In genomic region chr1:173601588-173601987, GRCh38 we compare ENCODE assay signal across 21 cellular contexts. TPM values are rescaled to one million over a fixed set of nuclear protein-coding genes. Genes with fewer than 3 reads are reported as not detected.
DNase-seq lines count a peak whose midpoint lies in the region; ATAC-seq, FAIRE-seq and TF ChIP-seq lines count a peak whose summit lies in the region.
"Had no signal": no experiment of that assay in that cellular context is flagged by ENCODE, and none has a peak within 500 bp of the region (broad histone marks: within the 10 kb centered on the region; RNA-seq: fewer than 3 reads in every experiment).

No MANE protein-coding gene starts in this region.

- no TSS peak for BruUV-seq in K562 (replicated peaks; lab: Mats Ljungman, UMichigan)

- no peak for TF ChIP-seq CTCF in K562 (IDR thresholded peaks at IDR 0.05 in 2 of 3, conservative IDR thresholded peaks at IDR 0.05 in 1 of 3; ENCODE audit: insufficient read depth in 2 of 3, low read depth in 1 of 3, low read length in 3 of 3)
- TF ChIP-seq CTCF in adrenal gland (IDR thresholded peaks at IDR 0.05), result no peak

- no peak overlapping the region for H3K4me3 ChIP-seq in K562
- H3K4me3 ChIP-seq in adrenal gland, result no peak overlapping the region
- H3K4me3 ChIP-seq: stomach had no signal

- intact Hi-C loops in K562 (cut with micrococcal nuclease), result no loop called here
- intact Hi-C loops in adrenal gland (cut with DNase I), result no loop called here

- peak overlapping the region; percentile 41; the same call in 1 of the 2 replicates for H2AFZ ChIP-seq in K562 (ENCODE audit: low read depth, low read length)

- WGBS in K562 (ENCODE audit: insufficient coverage, low coverage, missing lambda C conversion rate), result 28% methylated on average over 2 of the region's 2 CpGs
- WGBS in adrenal gland, 4 donors, result 85 to 97% (median 92%) methylated on average over 2 of the region's 2 CpGs

- H3K9me1 ChIP-seq in K562 (ENCODE audit: control insufficient read depth, insufficient read depth, low read length), result no peaks in the 10 kb centered on the region

- H3K27ac ChIP-seq in K562 (ENCODE audit: extremely low read depth, low read depth, low read length) (no peak overlapping the region), adrenal gland (no peak overlapping the region)
- H3K27ac ChIP-seq: HL-60, stomach had no signal

- no peak overlapping the region for H3K4me2 ChIP-seq in K562 (ENCODE audit: insufficient read depth, low read length)

- H3K9me3 ChIP-seq in K562 (replicated peaks; ENCODE audit: control insufficient read depth, insufficient read depth, low read depth, low read length), result no peaks in the 10 kb centered on the region
- H3K9me3 ChIP-seq in adrenal gland (replicated peaks in 1 of 3), result no peaks in the 10 kb centered on the region
- H3K9me3 ChIP-seq: BE2C had no signal

- in situ Hi-C loops in K562 (cut with MboI), result no loop called here

- CTCF ChIA-PET in K562 (lab: Yijun Ruan, JAX; ENCODE audit: low intra/inter-chr PET ratio), result no interaction called here

- no peaks in the 10 kb centered on the region for H4K20me1 ChIP-seq in K562 (replicated peaks; ENCODE audit: control insufficient read depth, insufficient read depth, low read length)

- TF ChIP-seq EP300 in K562 (IDR thresholded peaks at IDR 0.05; ENCODE audit: low read length), result no peak

- no peaks in the 10 kb centered on the region for H3K36me3 ChIP-seq in K562 (ENCODE audit: control insufficient read depth, insufficient read depth, low read length)
- no peaks in the 10 kb centered on the region for H3K36me3 ChIP-seq in adrenal gland (replicated peaks in 1 of 2)
- H3K36me3 ChIP-seq: BE2C, stomach had no signal

- DNase-seq in GM12891 (ENCODE audit: insufficient read length, low spot score), result no peak
- DNase-seq in K562 (ENCODE audit: extremely low read depth in 1 of 4, low spot score in 3 of 4), result no peak
- no peak for DNase-seq in cortex of kidney (lab: John Stamatoyannopoulos, UW)
- DNase-seq in NCI-H1417 (lab: John Stamatoyannopoulos, UW), result no peak
- no peak for DNase-seq in islet precursor cell
- DNase-seq in adrenal gland, result no peak
- DNase-seq: activated T-cell treated with anti-CD3 and anti-CD28 coated beads, Interleukin-2, amount 50 U/mL, for 4 hours; BE2C; DND-41; effector memory CD4-positive, alpha-beta T cell; naive thymus-derived CD4-positive, alpha-beta T cell; NCI-H510A; retina; stimulated activated CD4-positive, alpha-beta T cell treated with anti-CD3 and anti-CD28 coated beads, Interleukin-4, amount 100 ng/mL, for 4 hours; stomach had no signal

- ATAC-seq in GM21529 (IDR thresholded peaks at IDR 0.05; ENCODE audit: unreplicated experiment), result peak; percentile 71
- ATAC-seq in HG03460 (IDR thresholded peaks at IDR 0.05; ENCODE audit: unreplicated experiment), result peak; percentile 65
- no peak for ATAC-seq in K562
- ATAC-seq: activated T-cell treated with anti-CD3 and anti-CD28 coated beads, Interleukin-2, amount 50 U/mL, for 4 hours; HCT116 had no signal

- no peaks in the 10 kb centered on the region for H3K79me2 ChIP-seq in K562 (ENCODE audit: control insufficient read depth, insufficient read depth, low read length)

- FAIRE-seq in GM12891 (lab: Jason Lieb, UNC) (peak; percentile 84), K562 (lab: Jason Lieb, UNC) (no peak)
- FAIRE-seq: frontal cortex had no signal

- TF ChIP-seq POLR2A in GM12891 (IDR thresholded peaks at IDR 0.05; ENCODE audit: low read depth, low read length) (no peak), K562 (conservative IDR thresholded peaks at IDR 0.05) (no peak), adrenal gland (IDR thresholded peaks at IDR 0.05) (no peak)

- H3K4me1 ChIP-seq in K562 (replicated peaks in 1 of 2; ENCODE audit: control insufficient read depth in 2 of 2, insufficient read depth in 2 of 2, low read length in 2 of 2) (peaks cover 0 to 10% of the 10 kb centered on the region in 2 experiments; a peak in 2 of 5 replicates), adrenal gland (replicated peaks in 1 of 2) (no peaks in the 10 kb centered on the region)
- H3K4me1 ChIP-seq: BE2C, stomach had no signal

- POLR2A ChIA-PET in K562 (lab: Yijun Ruan, JAX), result interaction anchor here (1.1 kb wide), 1 partner anchor 22 kb away, joined by 7 read pairs; no protein-coding TSS in a partner anchor

- no peak for TF ChIP-seq RAD21 in K562 (CRISPR knock-in tag; conservative IDR thresholded peaks at IDR 0.05 in 1 of 2, IDR thresholded peaks at IDR 0.05 in 1 of 2)

- H3K27me3 ChIP-seq in K562 (ENCODE audit: control insufficient read depth in 2 of 2, insufficient read depth in 2 of 2, low read length in 2 of 2) (no peaks in the 10 kb centered on the region), adrenal gland (no peaks in the 10 kb centered on the region)
- H3K27me3 ChIP-seq: stomach had no signal

- H3K9ac ChIP-seq in K562 (ENCODE audit: insufficient read depth in 1 of 2, low read depth in 2 of 2, low read length in 2 of 2), result no peak overlapping the region

TF ChIP-seq in GM12891, 5 proteins besides CTCF, POLR2A, EP300 and RAD21:
- TF ChIP-seq PAX5 (IDR thresholded peaks at IDR 0.05; ENCODE audit: insufficient read depth, low read length, severe bottlenecking) (no peak), SPI1 (IDR thresholded peaks at IDR 0.05; ENCODE audit: low read depth, low read length) (peak; percentile 82), TAF1 (IDR thresholded peaks at IDR 0.05; ENCODE audit: low read depth, low read length) (no peak)
TF ChIP-seq in GM12891: peak in this region for 1.

TF ChIP-seq in K562, 482 proteins besides CTCF, POLR2A, EP300 and RAD21 (continues in another document):
- TF ChIP-seq ARHGAP35 (IDR thresholded peaks at IDR 0.05; ENCODE audit: partially characterized antibody), result no peak
- no peak for TF ChIP-seq ZNF639 (CRISPR knock-in tag; conservative IDR thresholded peaks at IDR 0.05 in 1 of 2, IDR thresholded peaks at IDR 0.05 in 1 of 2)
- no peak for TF ChIP-seq SNIP1 (IDR thresholded peaks at IDR 0.05; ENCODE audit: low read depth)
- no peak for TF ChIP-seq ASH1L (IDR thresholded peaks at IDR 0.05; ENCODE audit: borderline replicate concordance, low read depth, partially characterized antibody)
- no peak for TF ChIP-seq ZNF507 (tag; conservative IDR thresholded peaks at IDR 0.05)
- TF ChIP-seq GATAD2A (IDR thresholded peaks at IDR 0.05), result no peak
- TF ChIP-seq XRCC4 (IDR thresholded peaks at IDR 0.05; ENCODE audit: extremely low read depth, insufficient read depth, insufficient read length), result no peak
- TF ChIP-seq IFI16 (CRISPR knock-in tag; IDR thresholded peaks at IDR 0.05), result no peak

RNA-seq across cellular contexts. Expression of gene SLC9C2, which starts 1.3 kb away (rescaled TPM):
- not detected for polyA plus RNA-seq in GM12891 (2012; ENCODE audit: low read depth, missing spikeins)
- total RNA-seq in K562 (2011; cell fraction: chromatin; rRNA removed; ENCODE audit: low replicate concordance), result not detected in 2 replicates
- not detected in 2 replicates for total RNA-seq in K562 (2011; cell fraction: nucleolus; rRNA removed)
- total RNA-seq in K562 (2011; cell fraction: nucleoplasm; rRNA removed), result not detected in 2 replicates
- total RNA-seq in K562 (2014; rRNA removed), result 0.37 TPM in 1 of 2 replicates, not detected in the other
- total RNA-seq in K562 (2014; rRNA removed; fragmentation: Illumina TruSeq; extraction: Trizol), result 0.11 and 0.29 TPM in 2 replicates
- total RNA-seq in K562 (2015; rRNA removed; fragmentation: Illumina TruSeq; extraction: Trizol), result 0.19 and 0.22 TPM in 2 replicates
- total RNA-seq in K562 (2021), result not detected in 2 replicates
- 0.07 TPM in 1 of 2 replicates, not detected in the other for polyA plus RNA-seq in K562 (2011; rRNA removed)
- polyA plus RNA-seq in K562 (2011; cell fraction: cytosol; rRNA removed), result 0.13 TPM in 1 of 2 replicates, not detected in the other
- 0.06 TPM in 1 of 2 replicates, not detected in the other for polyA plus RNA-seq in K562 (2011; cell fraction: nucleus; rRNA removed)
- polyA plus RNA-seq in K562 (2012), result 0.12 and 0.42 TPM in 2 replicates
- not detected in 2 replicates for polyA plus RNA-seq in K562 (2014; fragmentation: Illumina TruSeq; extraction: Trizol)
- polyA plus RNA-seq in K562 (2014; fragmentation: Nextera tagmentation; extraction: Ambion mirVana), result under 1 TPM; 0.13 to 0.18 TPM
- 0.05 TPM in 1 of 2 replicates, not detected in the other for polyA plus RNA-seq in K562 (2014; rRNA removed)
- 0.27 TPM in 1 of 2 replicates, not detected in the other for polyA minus RNA-seq in K562 (2011; rRNA and poly(A)+ RNA removed)
- not detected in 2 replicates for polyA minus RNA-seq in K562 (2011; cell fraction: cytosol; rRNA and poly(A)+ RNA removed)
- polyA minus RNA-seq in K562 (2011; cell fraction: nucleus; rRNA and poly(A)+ RNA removed), result 1.6 TPM in 1 of 2 replicates, not detected in the other
- 1 to 10 TPM in 1 of 8 donors, under 1 TPM in 3, not detected in 4; 0.12 to 1.2 (median 0.24) TPM for total RNA-seq in adrenal gland
- under 1 TPM; 0.32 to 0.38 (median 0.34) TPM for polyA plus RNA-seq in adrenal gland
- total RNA-seq: activated T-cell treated with anti-CD3 and anti-CD28 coated beads, Interleukin-2, amount 50 U/mL, for 4 hours; kidney epithelial cell; naive thymus-derived CD4-positive, alpha-beta T cell had no signal
- polyA plus RNA-seq: naive thymus-derived CD4-positive, alpha-beta T cell; stomach had no signal

RNA-seq across cellular contexts. Expression of gene TEX50, which starts 33.5 kb away (rescaled TPM):
- not detected for polyA plus RNA-seq in GM12891 (2012; ENCODE audit: low read depth, missing spikeins)
- total RNA-seq in K562 (2011; cell fraction: chromatin; rRNA removed; ENCODE audit: low replicate concordance), result not detected in 2 replicates
- not detected in 2 replicates for total RNA-seq in K562 (2011; cell fraction: nucleolus; rRNA removed)
- total RNA-seq in K562 (2011; cell fraction: nucleoplasm; rRNA removed), result not detected in 2 replicates
- not detected in 2 replicates for total RNA-seq in K562 (2014; rRNA removed)
- total RNA-seq in K562 (2014; rRNA removed; fragmentation: Illumina TruSeq; extraction: Trizol), result not detected in 2 replicates
- not detected in 2 replicates for total RNA-seq in K562 (2015; rRNA removed; fragmentation: Illumina TruSeq; extraction: Trizol)
- not detected in 2 replicates for total RNA-seq in K562 (2021)
- not detected in 2 replicates for polyA plus RNA-seq in K562 (2011; rRNA removed)
- polyA plus RNA-seq in K562 (2011; cell fraction: cytosol; rRNA removed), result not detected in 2 replicates
- polyA plus RNA-seq in K562 (2011; cell fraction: nucleus; rRNA removed), result not detected in 2 replicates
- not detected in 2 replicates for polyA plus RNA-seq in K562 (2012)
- polyA plus RNA-seq in K562 (2014; fragmentation: Illumina TruSeq; extraction: Trizol), result not detected in 2 replicates
- not detected for polyA plus RNA-seq in K562 (2014; fragmentation: Nextera tagmentation; extraction: Ambion mirVana)
- polyA plus RNA-seq in K562 (2014; rRNA removed), result not detected in 2 replicates
- not detected in 2 replicates for polyA minus RNA-seq in K562 (2011; rRNA and poly(A)+ RNA removed)
- not detected in 2 replicates for polyA minus RNA-seq in K562 (2011; cell fraction: cytosol; rRNA and poly(A)+ RNA removed)
- not detected in 2 replicates for polyA minus RNA-seq in K562 (2011; cell fraction: nucleus; rRNA and poly(A)+ RNA removed)
- total RNA-seq in adrenal gland, result not detected
- not detected for polyA plus RNA-seq in adrenal gland
- total RNA-seq: activated T-cell treated with anti-CD3 and anti-CD28 coated beads, Interleukin-2, amount 50 U/mL, for 4 hours; frontal cortex; kidney epithelial cell; naive thymus-derived CD4-positive, alpha-beta T cell; stomach had no signal
- polyA plus RNA-seq: naive thymus-derived CD4-positive, alpha-beta T cell; stomach had no signal
